Comparison of ENCODE assay signal across 11 cellular contexts in the genomic region with DNA sequence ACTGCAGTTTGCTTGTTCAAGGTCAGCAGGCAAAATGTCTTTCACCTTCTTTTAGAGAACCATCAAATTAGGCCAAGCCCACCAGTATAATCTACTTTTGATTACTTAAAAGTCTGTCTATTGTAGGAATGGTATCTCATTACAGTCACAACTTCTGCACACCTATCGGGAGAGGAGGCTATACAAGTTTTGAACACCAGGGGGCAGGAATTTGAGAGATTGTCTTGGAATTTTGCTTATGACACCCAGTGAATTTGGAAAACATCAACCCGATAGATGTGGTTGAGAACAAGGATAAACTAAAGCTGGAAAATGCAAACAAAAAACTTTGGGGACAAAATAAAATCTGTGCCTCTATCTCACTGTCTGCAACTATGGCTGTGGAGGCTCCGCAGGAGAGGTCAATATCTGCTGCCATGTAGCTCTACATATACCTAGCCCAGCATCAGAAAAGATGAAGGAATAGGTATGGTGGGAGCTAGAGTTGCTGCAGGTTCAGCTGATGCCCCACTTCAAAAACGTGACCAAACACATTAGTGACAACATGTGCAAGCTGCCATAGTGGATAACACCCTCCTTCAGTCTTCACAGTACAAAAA.
DNase-seq lines count a peak whose midpoint lies in the region; ATAC-seq, FAIRE-seq and TF ChIP-seq lines count a peak whose summit lies in the region.
"Had no signal": no experiment of that assay in that cellular context is flagged by ENCODE, and none has a peak within 500 bp of the region (broad histone marks: within the 10 kb centered on the region; RNA-seq: fewer than 3 reads in every experiment).

No MANE protein-coding gene starts in this region.

- intact Hi-C loops in HCT116 (cut with micrococcal nuclease) = loop anchor here (2.0 kb wide), 1 partner anchor 233 kb away; no protein-coding TSS in a partner anchor

- H3K4me1 ChIP-seq in HCT116 (ENCODE audit: control insufficient read depth in 1 of 2, insufficient read depth in 2 of 2, low read length in 2 of 2) = no peaks in the 10 kb centered on the region
- H3K4me1 ChIP-seq in keratinocyte (ENCODE audit: control insufficient read depth, extremely low read depth, insufficient read depth, low read length) = no peaks in the 10 kb centered on the region

- H4K20me1 ChIP-seq in HCT116 (ENCODE audit: insufficient read depth) = no peaks in the 10 kb centered on the region
- H4K20me1 ChIP-seq in keratinocyte (ENCODE audit: control insufficient read depth, extremely low read depth, insufficient read depth, low read length) = no peaks in the 10 kb centered on the region

- H3K27me3 ChIP-seq in HCT116 (ENCODE audit: insufficient read depth, low read length) (no peaks in the 10 kb centered on the region), keratinocyte (ENCODE audit: control insufficient read depth, extremely low read depth, insufficient read depth, low read length) (no peaks in the 10 kb centered on the region)

- ATAC-seq in HCT116 (peak; percentile 57), GM19324 (IDR thresholded peaks at IDR 0.05; ENCODE audit: low FRiP score, unreplicated experiment) (no peak), HG02642 (IDR thresholded peaks at IDR 0.05; ENCODE audit: poor library complexity, unreplicated experiment) (no peak)

- RAD21 ChIA-PET in HCT116 (lab: Charles Lee; ENCODE audit: low non-redundant PET in 1 of 2, low total read pairs in 2 of 2, uncharacterized antibody in 2 of 2, unreplicated experiment in 2 of 2) = no interaction called here

- H3K4me3 ChIP-seq in HCT116 (replicated peaks in 1 of 2; ENCODE audit: low read depth in 1 of 2, low read length in 2 of 2) (no peak overlapping the region), keratinocyte (ENCODE audit: control insufficient read depth in 2 of 3, extremely low read depth in 1 of 3, insufficient read depth in 2 of 3, low read depth in 1 of 3, low read length in 3 of 3) (no peak overlapping the region)

- peak; percentile 73 for TF ChIP-seq CTCF in C4-2B (conservative IDR thresholded peaks at IDR 0.05)
- peak; percentile 17 to 69 (median 62); a peak in 4 of 6 replicates for TF ChIP-seq CTCF in HCT116 (IDR thresholded peaks at IDR 0.05 in 2 of 3, conservative IDR thresholded peaks at IDR 0.05 in 1 of 3; ENCODE audit: borderline replicate concordance in 1 of 3, insufficient read depth in 1 of 3, low read depth in 2 of 3, low read length in 2 of 3)
- peak; percentile 51 to 62 (median 53) for TF ChIP-seq CTCF in keratinocyte (optimal IDR thresholded peaks at IDR 0.05 in 1 of 3, IDR thresholded peaks at IDR 0.05 in 1 of 3, conservative IDR thresholded peaks at IDR 0.05 in 1 of 3; ENCODE audit: extremely low read depth in 1 of 3, insufficient read depth in 2 of 3, low read length in 3 of 3)

- H3K9me2 ChIP-seq in HCT116 (ENCODE audit: insufficient read depth) = no peaks in the 10 kb centered on the region

- H3K27ac ChIP-seq in C4-2B (no peak overlapping the region), HCT116 (ENCODE audit: low read depth, low read length) (no peak overlapping the region), keratinocyte (ENCODE audit: control insufficient read depth, insufficient read depth, low read length) (no peak overlapping the region)

- no peak overlapping the region for H3K4me2 ChIP-seq in HCT116 (ENCODE audit: low read length)
- no peak overlapping the region for H3K4me2 ChIP-seq in keratinocyte (ENCODE audit: control insufficient read depth, extremely low read depth, insufficient read depth, low read depth, low read length)

- no peaks in the 10 kb centered on the region for H3K36me3 ChIP-seq in HCT116 (ENCODE audit: control insufficient read depth in 1 of 2, insufficient read depth in 2 of 2, low read length in 2 of 2)
- H3K36me3 ChIP-seq in keratinocyte (ENCODE audit: control insufficient read depth in 2 of 2, extremely low read depth in 1 of 2, insufficient read depth in 2 of 2, low read length in 2 of 2) = no peaks in the 10 kb centered on the region

- no peak for FAIRE-seq in keratinocyte (lab: Jason Lieb, UNC)

- CTCF ChIA-PET in HCT116 (lab: Charles Lee) = interaction anchor here (1.3 to 1.6 kb wide), 2 partner anchors 233 to 347 kb away, joined by 4 to 11 read pairs; no protein-coding TSS in a partner anchor

- H3K9me1 ChIP-seq in keratinocyte (ENCODE audit: control insufficient read depth, extremely low read depth, insufficient read depth, low read length) = no peaks in the 10 kb centered on the region

- H3K9ac ChIP-seq in HCT116 (ENCODE audit: low read length) = no peak overlapping the region
- H3K9ac ChIP-seq in keratinocyte (ENCODE audit: control insufficient read depth, extremely low read depth, insufficient read depth, low read length) = no peak overlapping the region

- peak; percentile 0 for DNase-seq in HCT116 (ENCODE audit: low read depth, low spot score)
- peak; percentile 64 for DNase-seq in SK-MEL-5 (ENCODE audit: low read depth, low spot score)
- no peak for DNase-seq in keratinocyte (ENCODE audit: low read depth, low spot score)
- no peak for DNase-seq in NCI-H526 treated with DMSO at 0.1 percent for 48 hours (lab: John Stamatoyannopoulos, UW)
- no peak for DNase-seq in activated CD4-positive, CD25-positive, alpha-beta regulatory T cell treated with anti-CD3 and anti-CD28 coated beads, Interleukin-2, amount 50 U/mL, for 72 hours
- DNase-seq: CD8-positive, alpha-beta memory T cell; naive B cell; NCI-H774 had no signal

- H3K79me2 ChIP-seq in HCT116 (ENCODE audit: insufficient read depth, low read length) (no peaks in the 10 kb centered on the region), keratinocyte (ENCODE audit: control insufficient read depth, insufficient read depth, low read length) (no peaks in the 10 kb centered on the region)

- POLR2A ChIA-PET in HCT116 (lab: Charles Lee) = no interaction called here

- in situ Hi-C loops in SK-MEL-5 (cut with HindIII; ENCODE audit: low pct_unique_long_range_greater_than_20kb, low sequenced_read_pairs) = no loop called here

- TF ChIP-seq RAD21 in HCT116 (IDR thresholded peaks at IDR 0.05; ENCODE audit: low read depth) = peak; percentile 26; the same call in 1 of the 2 replicates

- BruUV-seq in HCT116 (replicated peaks; lab: Mats Ljungman, UMichigan) = no TSS peak

- TF ChIP-seq POLR2A in HCT116 (IDR thresholded peaks at IDR 0.05; ENCODE audit: borderline replicate concordance, extremely low read depth, insufficient read depth, insufficient read length) = no peak

- dilution Hi-C loops in keratinocyte (cut with MboI; ENCODE audit: extremely low pct_ligation_motif_present, low sequenced_read_pairs) = no loop called here

- H2AFZ ChIP-seq in HCT116 (ENCODE audit: low read depth, low read length, poor library complexity, severe bottlenecking) (no peak overlapping the region), keratinocyte (ENCODE audit: control insufficient read depth, low read length) (no peak overlapping the region)

- H3K9me3 ChIP-seq in HCT116 (ENCODE audit: control insufficient read depth in 1 of 2, insufficient read depth in 1 of 2, low read depth in 1 of 2, low read length in 2 of 2) = no peaks in the 10 kb centered on the region
- no peaks in the 10 kb centered on the region for H3K9me3 ChIP-seq in keratinocyte (ENCODE audit: control insufficient read depth, low read depth, low read length)

TF ChIP-seq in HCT116, 20 proteins besides CTCF, POLR2A, EP300 and RAD21 (continues in another document):
- TF ChIP-seq ZNF274 (IDR thresholded peaks at IDR 0.05; ENCODE audit: low read depth, low read length) = no peak
- no peak for TF ChIP-seq EZH2phosphoT487 (IDR thresholded peaks at IDR 0.05; ENCODE audit: borderline replicate concordance)
- no peak for TF ChIP-seq SRF (IDR thresholded peaks at IDR 0.05; ENCODE audit: low read depth)
- no peak for TF ChIP-seq CBX3 (IDR thresholded peaks at IDR 0.05; ENCODE audit: low read depth)
- TF ChIP-seq YY1 (IDR thresholded peaks at IDR 0.05; ENCODE audit: extremely low read depth, insufficient replicate concordance, low read depth, low read length) = no peak
- no peak for TF ChIP-seq EZH2 (IDR thresholded peaks at IDR 0.05)
- no peak for TF ChIP-seq FOSL1 (IDR thresholded peaks at IDR 0.05; ENCODE audit: low read depth)
- no peak for TF ChIP-seq TCF7L2 (IDR thresholded peaks at IDR 0.05; ENCODE audit: borderline replicate concordance, extremely low read depth, insufficient read depth, insufficient read length)
- no peak for TF ChIP-seq CEBPB (IDR thresholded peaks at IDR 0.05; ENCODE audit: low read depth)
- TF ChIP-seq, protein P1, sequence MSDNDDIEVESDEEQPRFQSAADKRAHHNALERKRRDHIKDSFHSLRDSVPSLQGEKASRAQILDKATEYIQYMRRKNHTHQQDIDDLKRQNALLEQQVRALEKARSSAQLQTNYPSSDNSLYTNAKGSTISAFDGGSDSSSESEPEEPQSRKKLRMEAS (IDR thresholded peaks at IDR 0.05) = no peak
- TF ChIP-seq, protein P2, sequence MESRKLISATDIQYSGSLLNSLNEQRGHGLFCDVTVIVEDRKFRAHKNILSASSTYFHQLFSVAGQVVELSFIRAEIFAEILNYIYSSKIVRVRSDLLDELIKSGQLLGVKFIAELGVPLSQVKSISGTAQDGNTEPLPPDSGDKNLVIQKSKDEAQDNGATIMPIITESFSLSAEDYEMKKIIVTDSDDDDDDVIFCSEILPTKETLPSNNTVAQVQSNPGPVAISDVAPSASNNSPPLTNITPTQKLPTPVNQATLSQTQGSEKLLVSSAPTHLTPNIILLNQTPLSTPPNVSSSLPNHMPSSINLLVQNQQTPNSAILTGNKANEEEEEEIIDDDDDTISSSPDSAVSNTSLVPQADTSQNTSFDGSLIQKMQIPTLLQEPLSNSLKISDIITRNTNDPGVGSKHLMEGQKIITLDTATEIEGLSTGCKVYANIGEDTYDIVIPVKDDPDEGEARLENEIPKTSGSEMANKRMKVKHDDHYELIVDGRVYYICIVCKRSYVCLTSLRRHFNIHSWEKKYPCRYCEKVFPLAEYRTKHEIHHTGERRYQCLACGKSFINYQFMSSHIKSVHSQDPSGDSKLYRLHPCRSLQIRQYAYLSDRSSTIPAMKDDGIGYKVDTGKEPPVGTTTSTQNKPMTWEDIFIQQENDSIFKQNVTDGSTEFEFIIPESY (IDR thresholded peaks at IDR 0.05; ENCODE audit: extremely low read depth, insufficient replicate concordance, low read length) = no peak

Comparison
In these comparisons a context has a peak if more than half of its experiments do, and no peak if none do; other contexts are left out.
1. DNase-seq: peak in HCT116 (single experiment) and SK-MEL-5 (single experiment); none in keratinocyte (single experiment), NCI-H526 treated with DMSO at 0.1 percent for 48 hours (single experiment) and activated CD4-positive, CD25-positive, alpha-beta regulatory T cell treated with anti-CD3 and anti-CD28 coated beads, Interleukin-2, amount 50 U/mL, for 72 hours (single experiment).
2. Peak in every context shown above with its lines, with median percentiles within 50 percentile points of each other: CTCF ChIP-seq.